Comparison of ENCODE assay signal across 8 cellular contexts in genomic region chr1:154352581-154353459, GRCh38. TPM values are rescaled to one million over a fixed set of nuclear protein-coding genes. Genes with fewer than 3 reads are reported as not detected.
A peak's percentile ranks its signal among the peaks of the same experiment; 100 is the strongest.
DNase-seq lines count a peak whose midpoint lies in the region; ATAC-seq and TF ChIP-seq lines count a peak whose summit lies in the region.

No MANE protein-coding gene starts in this region.

- no peak for TF ChIP-seq EP300 in suprapubic skin (IDR thresholded peaks at IDR 0.05)

- H3K27ac Mint-ChIP-seq in activated CD4-positive, alpha-beta memory T cell treated with anti-CD3 and anti-CD28 coated beads, Interleukin-2, amount 10 ng/mL, durations not matched to agents 7 days and 5 days: peak overlapping the region; percentile 62

- H3K9me3 ChIP-seq in mononuclear cell (ENCODE audit: low read depth, low read length): no peaks in the 10 kb centered on the region
- H3K9me3 ChIP-seq in suprapubic skin: no peaks in the 10 kb centered on the region

- under 1% methylated on average over 40 of the region's 41 CpGs for WGBS in suprapubic skin

- no peak for TF ChIP-seq POLR2A in suprapubic skin (IDR thresholded peaks at IDR 0.05)

- peaks cover 38% of the 10 kb centered on the region for H3K4me1 Mint-ChIP-seq in activated CD4-positive, alpha-beta memory T cell treated with anti-CD3 and anti-CD28 coated beads, Interleukin-2, amount 10 ng/mL, durations not matched to agents 7 days and 5 days

- peak overlapping the region; percentile 53 for H3K4me3 Mint-ChIP-seq in activated CD4-positive, alpha-beta memory T cell treated with anti-CD3 and anti-CD28 coated beads, Interleukin-2, amount 10 ng/mL, durations not matched to agents 7 days and 5 days

- H3K9me3 Mint-ChIP-seq in activated CD4-positive, alpha-beta memory T cell treated with anti-CD3 and anti-CD28 coated beads, Interleukin-2, amount 10 ng/mL, durations not matched to agents 7 days and 5 days: no peaks in the 10 kb centered on the region

- H3K27ac ChIP-seq in suprapubic skin: peak overlapping the region; percentile 51

- DNase-seq in GM06990 (ENCODE audit: extremely low read depth, insufficient read length) (no peak), NCI-H2171 (lab: John Stamatoyannopoulos, UW) (peak; percentile 80), epithelial cell of proximal tubule (ENCODE audit: low read depth) (no peak), suprapubic skin (ENCODE audit: low spot score in 2 of 2) (peak in 1 of 2 donors; percentile 85), NCI-H2081 (lab: John Stamatoyannopoulos, UW) (no peak)
- DNase-seq in activated CD4-positive, alpha-beta memory T cell treated with anti-CD3 and anti-CD28 coated beads, Interleukin-2, amount 10 ng/mL, durations not matched to agents 7 days and 5 days: peak; percentile 46

- peaks cover 2% of the 10 kb centered on the region for H3K27me3 Mint-ChIP-seq in activated CD4-positive, alpha-beta memory T cell treated with anti-CD3 and anti-CD28 coated beads, Interleukin-2, amount 10 ng/mL, durations not matched to agents 7 days and 5 days

- TF ChIP-seq CTCF in GM06990 (IDR thresholded peaks at IDR 0.05; ENCODE audit: insufficient read depth, low read length, poor library complexity, severe bottlenecking) (peak; percentile 13), epithelial cell of proximal tubule (conservative IDR thresholded peaks at IDR 0.05; ENCODE audit: low read depth, low read length) (no peak), suprapubic skin (IDR thresholded peaks at IDR 0.05) (no peak)

- H3K4me1 ChIP-seq in mononuclear cell (ENCODE audit: insufficient read depth, low read length) (peaks cover 33% of the 10 kb centered on the region), suprapubic skin (peaks cover 38% of the 10 kb centered on the region)

- POLR2A ChIA-PET in activated CD4-positive, alpha-beta memory T cell treated with anti-CD3 and anti-CD28 coated beads, Interleukin-2, amount 10 ng/mL, durations not matched to agents 7 days and 5 days (lab: Charles Lee): interaction anchor here (1.0 to 2.6 kb wide), 9 partner anchors 10 to 114 kb away, joined by 3 to 12 read pairs (median 3); no protein-coding TSS in a partner anchor

- H3K36me3 Mint-ChIP-seq in activated CD4-positive, alpha-beta memory T cell treated with anti-CD3 and anti-CD28 coated beads, Interleukin-2, amount 10 ng/mL, durations not matched to agents 7 days and 5 days (ENCODE audit: low read depth): peaks cover 30% of the 10 kb centered on the region

- H3K36me3 ChIP-seq in GM06990 (ENCODE audit: control insufficient read depth, insufficient read depth, low read length) (peaks cover 12% of the 10 kb centered on the region), suprapubic skin (peaks cover 16% of the 10 kb centered on the region)

- H3K4me3 ChIP-seq in GM06990 (replicated peaks; ENCODE audit: low read depth, low read length) (peak overlapping the region; percentile 37), epithelial cell of proximal tubule (ENCODE audit: low read depth, low read length) (peak overlapping the region; percentile 52), mononuclear cell (ENCODE audit: low read length) (peak overlapping the region; percentile 32), suprapubic skin (peak overlapping the region; percentile 47)

- no peak for ATAC-seq in HG03135 (IDR thresholded peaks at IDR 0.05; ENCODE audit: unreplicated experiment)

- CTCF ChIA-PET in activated CD4-positive, alpha-beta memory T cell treated with anti-CD3 and anti-CD28 coated beads, Interleukin-2, amount 10 ng/mL, durations not matched to agents 7 days and 5 days (lab: Charles Lee): interaction anchor here (0.5 to 3.0 kb wide), 8 partner anchors 10 to 141 kb away, joined by 3 to 30 read pairs (median 3); no protein-coding TSS in a partner anchor

- H3K27me3 ChIP-seq in GM06990 (replicated peaks; ENCODE audit: control insufficient read depth, insufficient read depth, low read length) (no peaks in the 10 kb centered on the region), mononuclear cell (ENCODE audit: insufficient read depth, low read length) (no peaks in the 10 kb centered on the region), suprapubic skin (no peaks in the 10 kb centered on the region)

RNA-seq across cellular contexts. Expression of gene ATP8B2, which starts 27.5 kb away (rescaled TPM):
- total RNA-seq in activated CD4-positive, alpha-beta memory T cell treated with anti-CD3 and anti-CD28 coated beads, Interleukin-2, amount 10 ng/mL, durations not matched to agents 7 days and 5 days: 100 to 1,000 TPM; 142 to 149 TPM
- total RNA-seq in epithelial cell of proximal tubule (26.6 and 30.6 TPM in 2 replicates), mononuclear cell (59.8 TPM), suprapubic skin (10 to 100 TPM; 14.4 to 34.4 (median 22.0) TPM)

RNA-seq across cellular contexts. Expression of gene AQP10, which starts 31.9 kb away (rescaled TPM):
- not detected for total RNA-seq in activated CD4-positive, alpha-beta memory T cell treated with anti-CD3 and anti-CD28 coated beads, Interleukin-2, amount 10 ng/mL, durations not matched to agents 7 days and 5 days
- not detected in 2 replicates for total RNA-seq in epithelial cell of proximal tubule
- 4.1 TPM for total RNA-seq in mononuclear cell
- under 1 TPM in 1 of 4 donors, not detected in 3; 0.26 TPM for total RNA-seq in suprapubic skin

RNA-seq across cellular contexts. Expression of gene IL6R, which starts 52.3 kb away (rescaled TPM):
- total RNA-seq in activated CD4-positive, alpha-beta memory T cell treated with anti-CD3 and anti-CD28 coated beads, Interleukin-2, amount 10 ng/mL, durations not matched to agents 7 days and 5 days: 10 to 100 TPM; 15.7 to 16.0 TPM
- total RNA-seq in epithelial cell of proximal tubule (9.5 and 14.5 TPM in 2 replicates), mononuclear cell (29.2 TPM), suprapubic skin (10 to 100 TPM; 16.1 to 22.9 (median 20.8) TPM)

Comparison
In these comparisons a context has a peak if more than half of its experiments do, and no peak if none do; other contexts are left out.
1. DNase-seq: peak in NCI-H2171 (single experiment) and activated CD4-positive, alpha-beta memory T cell treated with anti-CD3 and anti-CD28 coated beads, Interleukin-2, amount 10 ng/mL, durations not matched to agents 7 days and 5 days (single experiment); none in GM06990 (single experiment), epithelial cell of proximal tubule (single experiment) and NCI-H2081 (0 of 2).
2. Peak in every context shown above with its lines, with median percentiles within 50 percentile points of each other: H3K4me3 ChIP-seq.